ENCODE assay signal across 1 cellular context in the genomic region with DNA sequence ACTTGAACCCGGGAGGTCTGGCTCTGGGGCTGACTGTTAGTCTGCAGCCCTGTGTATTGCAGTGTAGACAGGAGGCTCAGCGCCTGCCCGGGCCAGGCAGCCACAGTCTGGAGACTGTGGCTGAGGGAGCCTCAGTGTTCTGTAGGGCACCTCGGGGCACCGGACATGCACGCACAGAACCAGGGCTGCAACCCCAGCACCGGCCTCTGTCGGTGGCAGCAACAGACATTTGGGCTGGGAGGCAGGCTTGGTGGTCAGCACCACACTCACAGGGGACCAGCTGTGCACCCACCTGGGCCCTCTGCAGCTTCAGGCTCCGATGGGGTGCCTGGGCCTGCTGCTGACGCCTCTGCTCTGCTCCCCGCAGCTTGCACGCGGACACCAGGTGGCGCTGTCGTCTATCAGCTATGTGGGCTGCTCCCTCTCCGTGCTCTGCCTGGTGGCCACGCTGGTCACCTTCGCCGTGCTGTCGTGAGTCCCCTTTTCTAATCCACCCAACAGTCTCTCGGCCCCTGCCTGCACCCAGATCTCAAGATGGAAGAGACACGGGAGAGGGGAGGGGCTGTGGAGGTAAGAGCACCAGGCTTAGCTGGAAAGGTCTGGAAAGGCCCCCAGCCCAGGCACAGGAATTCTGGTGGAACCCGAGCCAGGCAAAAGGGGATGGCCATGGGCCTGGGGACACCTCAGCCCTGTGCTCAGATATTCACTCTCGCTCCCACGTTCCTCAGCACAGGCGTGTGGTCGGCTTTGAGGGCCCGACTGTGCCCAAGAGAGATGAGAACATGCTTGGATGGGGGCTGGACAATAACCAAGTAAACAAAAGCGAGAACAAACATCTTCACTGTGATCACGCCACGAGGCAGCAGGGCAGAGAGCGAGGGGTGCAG.
TF ChIP-seq lines count a peak whose summit lies in the region.

No MANE protein-coding gene starts in this region.

TF ChIP-seq in H1, 55 proteins besides CTCF, POLR2A, EP300 and RAD21 (continued from another document):
- TF ChIP-seq, protein P1, sequence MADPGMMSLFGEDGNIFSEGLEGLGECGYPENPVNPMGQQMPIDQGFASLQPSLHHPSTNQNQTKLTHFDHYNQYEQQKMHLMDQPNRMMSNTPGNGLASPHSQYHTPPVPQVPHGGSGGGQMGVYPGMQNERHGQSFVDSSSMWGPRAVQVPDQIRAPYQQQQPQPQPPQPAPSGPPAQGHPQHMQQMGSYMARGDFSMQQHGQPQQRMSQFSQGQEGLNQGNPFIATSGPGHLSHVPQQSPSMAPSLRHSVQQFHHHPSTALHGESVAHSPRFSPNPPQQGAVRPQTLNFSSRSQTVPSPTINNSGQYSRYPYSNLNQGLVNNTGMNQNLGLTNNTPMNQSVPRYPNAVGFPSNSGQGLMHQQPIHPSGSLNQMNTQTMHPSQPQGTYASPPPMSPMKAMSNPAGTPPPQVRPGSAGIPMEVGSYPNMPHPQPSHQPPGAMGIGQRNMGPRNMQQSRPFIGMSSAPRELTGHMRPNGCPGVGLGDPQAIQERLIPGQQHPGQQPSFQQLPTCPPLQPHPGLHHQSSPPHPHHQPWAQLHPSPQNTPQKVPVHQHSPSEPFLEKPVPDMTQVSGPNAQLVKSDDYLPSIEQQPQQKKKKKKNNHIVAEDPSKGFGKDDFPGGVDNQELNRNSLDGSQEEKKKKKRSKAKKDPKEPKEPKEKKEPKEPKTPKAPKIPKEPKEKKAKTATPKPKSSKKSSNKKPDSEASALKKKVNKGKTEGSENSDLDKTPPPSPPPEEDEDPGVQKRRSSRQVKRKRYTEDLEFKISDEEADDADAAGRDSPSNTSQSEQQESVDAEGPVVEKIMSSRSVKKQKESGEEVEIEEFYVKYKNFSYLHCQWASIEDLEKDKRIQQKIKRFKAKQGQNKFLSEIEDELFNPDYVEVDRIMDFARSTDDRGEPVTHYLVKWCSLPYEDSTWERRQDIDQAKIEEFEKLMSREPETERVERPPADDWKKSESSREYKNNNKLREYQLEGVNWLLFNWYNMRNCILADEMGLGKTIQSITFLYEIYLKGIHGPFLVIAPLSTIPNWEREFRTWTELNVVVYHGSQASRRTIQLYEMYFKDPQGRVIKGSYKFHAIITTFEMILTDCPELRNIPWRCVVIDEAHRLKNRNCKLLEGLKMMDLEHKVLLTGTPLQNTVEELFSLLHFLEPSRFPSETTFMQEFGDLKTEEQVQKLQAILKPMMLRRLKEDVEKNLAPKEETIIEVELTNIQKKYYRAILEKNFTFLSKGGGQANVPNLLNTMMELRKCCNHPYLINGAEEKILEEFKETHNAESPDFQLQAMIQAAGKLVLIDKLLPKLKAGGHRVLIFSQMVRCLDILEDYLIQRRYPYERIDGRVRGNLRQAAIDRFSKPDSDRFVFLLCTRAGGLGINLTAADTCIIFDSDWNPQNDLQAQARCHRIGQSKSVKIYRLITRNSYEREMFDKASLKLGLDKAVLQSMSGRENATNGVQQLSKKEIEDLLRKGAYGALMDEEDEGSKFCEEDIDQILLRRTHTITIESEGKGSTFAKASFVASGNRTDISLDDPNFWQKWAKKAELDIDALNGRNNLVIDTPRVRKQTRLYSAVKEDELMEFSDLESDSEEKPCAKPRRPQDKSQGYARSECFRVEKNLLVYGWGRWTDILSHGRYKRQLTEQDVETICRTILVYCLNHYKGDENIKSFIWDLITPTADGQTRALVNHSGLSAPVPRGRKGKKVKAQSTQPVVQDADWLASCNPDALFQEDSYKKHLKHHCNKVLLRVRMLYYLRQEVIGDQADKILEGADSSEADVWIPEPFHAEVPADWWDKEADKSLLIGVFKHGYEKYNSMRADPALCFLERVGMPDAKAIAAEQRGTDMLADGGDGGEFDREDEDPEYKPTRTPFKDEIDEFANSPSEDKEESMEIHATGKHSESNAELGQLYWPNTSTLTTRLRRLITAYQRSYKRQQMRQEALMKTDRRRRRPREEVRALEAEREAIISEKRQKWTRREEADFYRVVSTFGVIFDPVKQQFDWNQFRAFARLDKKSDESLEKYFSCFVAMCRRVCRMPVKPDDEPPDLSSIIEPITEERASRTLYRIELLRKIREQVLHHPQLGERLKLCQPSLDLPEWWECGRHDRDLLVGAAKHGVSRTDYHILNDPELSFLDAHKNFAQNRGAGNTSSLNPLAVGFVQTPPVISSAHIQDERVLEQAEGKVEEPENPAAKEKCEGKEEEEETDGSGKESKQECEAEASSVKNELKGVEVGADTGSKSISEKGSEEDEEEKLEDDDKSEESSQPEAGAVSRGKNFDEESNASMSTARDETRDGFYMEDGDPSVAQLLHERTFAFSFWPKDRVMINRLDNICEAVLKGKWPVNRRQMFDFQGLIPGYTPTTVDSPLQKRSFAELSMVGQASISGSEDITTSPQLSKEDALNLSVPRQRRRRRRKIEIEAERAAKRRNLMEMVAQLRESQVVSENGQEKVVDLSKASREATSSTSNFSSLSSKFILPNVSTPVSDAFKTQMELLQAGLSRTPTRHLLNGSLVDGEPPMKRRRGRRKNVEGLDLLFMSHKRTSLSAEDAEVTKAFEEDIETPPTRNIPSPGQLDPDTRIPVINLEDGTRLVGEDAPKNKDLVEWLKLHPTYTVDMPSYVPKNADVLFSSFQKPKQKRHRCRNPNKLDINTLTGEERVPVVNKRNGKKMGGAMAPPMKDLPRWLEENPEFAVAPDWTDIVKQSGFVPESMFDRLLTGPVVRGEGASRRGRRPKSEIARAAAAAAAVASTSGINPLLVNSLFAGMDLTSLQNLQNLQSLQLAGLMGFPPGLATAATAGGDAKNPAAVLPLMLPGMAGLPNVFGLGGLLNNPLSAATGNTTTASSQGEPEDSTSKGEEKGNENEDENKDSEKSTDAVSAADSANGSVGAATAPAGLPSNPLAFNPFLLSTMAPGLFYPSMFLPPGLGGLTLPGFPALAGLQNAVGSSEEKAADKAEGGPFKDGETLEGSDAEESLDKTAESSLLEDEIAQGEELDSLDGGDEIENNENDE (IDR thresholded peaks at IDR 0.05; ENCODE audit: insufficient replicate concordance, low read length): no peak
